8 cellular contexts compared by ENCODE assay signal in the genomic region with DNA sequence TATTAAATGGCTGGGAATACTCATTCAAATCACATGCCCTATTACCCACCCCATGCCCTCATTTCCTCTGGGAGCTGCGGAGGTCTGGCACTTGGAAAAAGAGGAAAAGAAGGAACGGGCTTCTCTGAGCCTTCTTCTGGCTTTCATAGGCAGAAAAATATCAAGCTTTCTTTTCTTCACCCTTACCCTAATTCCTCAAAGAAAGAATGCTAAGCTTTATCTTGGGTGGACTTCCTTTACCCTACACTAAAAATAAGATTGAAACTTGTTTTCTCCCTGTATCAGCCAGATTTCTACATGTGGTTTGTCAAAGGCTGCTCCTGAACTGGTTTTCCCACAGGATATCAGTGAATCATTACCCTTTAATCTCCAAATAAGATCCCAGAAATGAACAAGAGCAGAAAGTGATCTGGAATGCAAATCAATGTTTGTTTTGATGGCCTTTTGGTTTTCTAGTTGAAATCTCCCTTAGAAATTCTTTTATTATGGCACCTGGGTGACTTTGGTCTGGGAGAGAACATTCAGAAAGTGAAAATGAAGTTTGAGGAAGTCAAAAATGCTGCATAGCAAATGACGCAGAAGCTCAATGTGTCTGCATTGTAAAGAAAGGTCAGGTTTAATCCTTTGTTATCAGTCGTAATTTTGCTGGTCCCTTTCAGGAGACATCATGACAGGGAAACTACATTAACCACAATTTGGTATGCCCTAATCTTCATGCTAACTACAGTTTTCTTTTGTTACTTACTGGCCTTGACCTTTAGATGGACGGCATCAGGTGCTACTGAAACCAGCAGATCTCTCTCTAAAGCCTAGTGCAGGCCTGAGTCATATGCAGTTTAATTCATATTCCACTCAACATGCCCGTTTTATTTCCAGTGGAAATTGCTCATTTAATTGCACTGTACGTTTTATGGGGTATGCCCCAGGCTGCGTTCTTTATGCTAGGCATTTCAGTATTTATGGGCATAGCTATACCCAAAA. TPM values are rescaled to one million over a fixed set of nuclear protein-coding genes. Genes with fewer than 3 reads are reported as not detected.
A peak's percentile ranks its signal among the peaks of the same experiment; 100 is the strongest.
DNase-seq lines count a peak whose midpoint lies in the region; ATAC-seq and TF ChIP-seq lines count a peak whose summit lies in the region.

No MANE protein-coding gene starts in this region.

- POLR2A ChIA-PET in PC-9 (lab: Charles Lee; ENCODE audit: unreplicated experiment) = interaction anchor here (0.6 to 1.7 kb wide), 10 partner anchors 11 to 1835 kb away, joined by 3 to 31 read pairs (median 4); a partner anchor contains a TSS

- no peaks in the 10 kb centered on the region for H3K27me3 ChIP-seq in BLaER1 treated with 17β-estradiol and CSF1 and Interleukin-3, amounts not matched to agents 10 nM and 100 nM
- H3K27me3 ChIP-seq in PC-9 (ENCODE audit: insufficient read depth, low read depth) = no peaks in the 10 kb centered on the region
- no peaks in the 10 kb centered on the region for H3K27me3 ChIP-seq in duodenal mucosa (ENCODE audit: control insufficient read depth in 1 of 2, insufficient read depth in 2 of 2, low read length in 2 of 2)
- H3K27me3 ChIP-seq in mucosa of rectum (ENCODE audit: control insufficient read depth in 2 of 2, insufficient read depth in 2 of 2, low read length in 2 of 2) = no peaks in the 10 kb centered on the region

- TF ChIP-seq CTCF in PC-9 (conservative IDR thresholded peaks at IDR 0.05) = no peak

- peak overlapping the region; percentile 66 for H2AFZ ChIP-seq in PC-9

- BruUV-seq in PC-9 (replicated peaks; lab: Mats Ljungman, UMichigan) = TSS peak; percentile 29

- no peaks in the 10 kb centered on the region for H3K9me3 ChIP-seq in BLaER1 treated with 17β-estradiol and CSF1 and Interleukin-3, amounts not matched to agents 10 nM and 100 nM (replicated peaks in 1 of 11)
- H3K9me3 ChIP-seq in PC-9 (ENCODE audit: insufficient read depth, low read depth) = no peaks in the 10 kb centered on the region
- no peaks in the 10 kb centered on the region for H3K9me3 ChIP-seq in duodenal mucosa (ENCODE audit: control insufficient read depth in 1 of 2, low read length in 2 of 2)
- H3K9me3 ChIP-seq in mucosa of rectum (ENCODE audit: control insufficient read depth in 2 of 2, low read length in 2 of 2) = no peaks in the 10 kb centered on the region

- H3K79me2 ChIP-seq in PC-9 (ENCODE audit: low read depth) = no peaks in the 10 kb centered on the region

- CTCF ChIA-PET in PC-9 (lab: Charles Lee) = interaction anchor here (1.1 to 3.1 kb wide), 16 partner anchors 17 to 593 kb away, joined by 3 to 35 read pairs (median 8); a partner anchor contains a TSS

- DNase-seq in PC-9 (peak; percentile 29 to 64), cerebellar nuclear complex (lab: John Stamatoyannopoulos, UW) (no peak)
- DNase-seq in activated effector memory CD4-positive, alpha-beta T cell treated with Interleukin-2 at 50 U/mL for 16 hours = no peak

- peak overlapping the region in 7 of 11 experiments; percentile 0 to 71 (median 40); a peak in 8 of 22 replicates for H3K9ac ChIP-seq in BLaER1 treated with 17β-estradiol and CSF1 and Interleukin-3, amounts not matched to agents 10 nM and 100 nM
- H3K9ac ChIP-seq in duodenal mucosa (ENCODE audit: low read depth in 1 of 2, low read length in 2 of 2) (peak overlapping the region; percentile 57 to 77), mucosa of rectum (ENCODE audit: low read depth in 1 of 2, low read length in 2 of 2) (peak overlapping the region; percentile 44 to 69)

- peaks cover 36% of the 10 kb centered on the region for H3F3A ChIP-seq in PC-9 (ENCODE audit: insufficient read depth, low read depth)

- H3K4me3 ChIP-seq in BLaER1 treated with 17β-estradiol and CSF1 and Interleukin-3, amounts not matched to agents 10 nM and 100 nM = peak overlapping the region in 3 of 10 experiments; percentile 31 to 48 (median 45); a peak in 4 of 20 replicates
- H3K4me3 ChIP-seq in PC-9 = peak overlapping the region; percentile 2; the same call in 1 of the 2 replicates
- H3K4me3 ChIP-seq in duodenal mucosa (ENCODE audit: low read depth in 1 of 2, low read length in 2 of 2) = peak overlapping the region; percentile 41 to 46
- peak overlapping the region; percentile 47 to 78 for H3K4me3 ChIP-seq in mucosa of rectum (ENCODE audit: low read length in 2 of 2)

- H3K4me1 ChIP-seq in BLaER1 treated with 17β-estradiol and CSF1 and Interleukin-3, amounts not matched to agents 10 nM and 100 nM = peaks cover 26 to 46% (median 31%) of the 10 kb centered on the region in 10 experiments
- H3K4me1 ChIP-seq in PC-9 (replicated peaks; ENCODE audit: insufficient read depth) (peaks cover 68% of the 10 kb centered on the region), duodenal mucosa (ENCODE audit: control insufficient read depth in 1 of 2, insufficient read depth in 2 of 2, low read length in 2 of 2) (peaks cover 20 to 21% of the 10 kb centered on the region in 2 donors), mucosa of rectum (ENCODE audit: control insufficient read depth in 2 of 2, insufficient read depth in 2 of 2, low read length in 2 of 2) (peaks cover 16 to 22% of the 10 kb centered on the region in 2 donors)

- no peaks in the 10 kb centered on the region for H4K20me1 ChIP-seq in BLaER1 treated with 17β-estradiol and CSF1 and Interleukin-3, amounts not matched to agents 10 nM and 100 nM
- no peaks in the 10 kb centered on the region for H4K20me1 ChIP-seq in PC-9 (ENCODE audit: insufficient read depth)

- intact Hi-C loops in PC-9 (cut with micrococcal nuclease; ENCODE audit: unreplicated experiment) = loop anchor here (2.0 to 10.0 kb wide), 3 partner anchors 227 to 593 kb away; a partner anchor contains a TSS

- ATAC-seq in GM18870 (IDR thresholded peaks at IDR 0.05; ENCODE audit: unreplicated experiment) = peak; percentile 63
- peak; percentile 41 for ATAC-seq in HG03060 (IDR thresholded peaks at IDR 0.05; ENCODE audit: low read depth, unreplicated experiment)

- no peaks in the 10 kb centered on the region for H3K9me2 ChIP-seq in PC-9 (ENCODE audit: insufficient read depth)

- no peaks in the 10 kb centered on the region for H3K36me3 ChIP-seq in BLaER1 treated with 17β-estradiol and CSF1 and Interleukin-3, amounts not matched to agents 10 nM and 100 nM
- H3K36me3 ChIP-seq in PC-9 (ENCODE audit: low read depth) = no peaks in the 10 kb centered on the region
- no peaks in the 10 kb centered on the region for H3K36me3 ChIP-seq in duodenal mucosa (ENCODE audit: control insufficient read depth in 1 of 2, insufficient read depth in 2 of 2, low read length in 2 of 2)
- no peaks in the 10 kb centered on the region for H3K36me3 ChIP-seq in mucosa of rectum (ENCODE audit: control insufficient read depth in 2 of 2, insufficient read depth in 2 of 2, low read length in 2 of 2)

- peak overlapping the region; percentile 63 to 89 (median 75) for H3K4me2 ChIP-seq in BLaER1 treated with 17β-estradiol and CSF1 and Interleukin-3, amounts not matched to agents 10 nM and 100 nM
- H3K4me2 ChIP-seq in PC-9 = peak overlapping the region; percentile 73

- H3K27ac ChIP-seq in BLaER1 treated with 17β-estradiol and CSF1 and Interleukin-3, amounts not matched to agents 10 nM and 100 nM = peak overlapping the region in 6 of 11 experiments; percentile 0 to 64 (median 36); a peak in 6 of 22 replicates
- H3K27ac ChIP-seq in PC-9 = peak overlapping the region; percentile 65
- H3K27ac ChIP-seq in duodenal mucosa (ENCODE audit: low read depth, low read length) = peak overlapping the region; percentile 62
- H3K27ac ChIP-seq in mucosa of rectum (ENCODE audit: low read depth in 2 of 2, low read length in 2 of 2) = peak overlapping the region; percentile 83 to 90

RNA-seq across cellular contexts. Expression of a gene that starts 46.6 kb away (rescaled TPM):
- total RNA-seq in PC-9 (2021) = 245 and 290 TPM in 2 replicates

Comparison
In these comparisons a context has a peak if more than half of its experiments do, and no peak if none do; other contexts are left out.
1. H3K27ac ChIP-seq: peak in every context shown above with its lines; median percentile 86 in mucosa of rectum; 65 in PC-9; 62 in duodenal mucosa; 36 in BLaER1 treated with 17β-estradiol and CSF1 and Interleukin-3, amounts not matched to agents 10 nM and 100 nM.
2. DNase-seq: peak in PC-9 (2 of 2); none in cerebellar nuclear complex (0 of 2) and activated effector memory CD4-positive, alpha-beta T cell treated with Interleukin-2 at 50 U/mL for 16 hours (single experiment).
3. Peak in every context shown above with its lines, with median percentiles within 50 percentile points of each other: H3K9ac ChIP-seq.